Comparison of ENCODE assay signal across 1 cellular context in the genomic region with DNA sequence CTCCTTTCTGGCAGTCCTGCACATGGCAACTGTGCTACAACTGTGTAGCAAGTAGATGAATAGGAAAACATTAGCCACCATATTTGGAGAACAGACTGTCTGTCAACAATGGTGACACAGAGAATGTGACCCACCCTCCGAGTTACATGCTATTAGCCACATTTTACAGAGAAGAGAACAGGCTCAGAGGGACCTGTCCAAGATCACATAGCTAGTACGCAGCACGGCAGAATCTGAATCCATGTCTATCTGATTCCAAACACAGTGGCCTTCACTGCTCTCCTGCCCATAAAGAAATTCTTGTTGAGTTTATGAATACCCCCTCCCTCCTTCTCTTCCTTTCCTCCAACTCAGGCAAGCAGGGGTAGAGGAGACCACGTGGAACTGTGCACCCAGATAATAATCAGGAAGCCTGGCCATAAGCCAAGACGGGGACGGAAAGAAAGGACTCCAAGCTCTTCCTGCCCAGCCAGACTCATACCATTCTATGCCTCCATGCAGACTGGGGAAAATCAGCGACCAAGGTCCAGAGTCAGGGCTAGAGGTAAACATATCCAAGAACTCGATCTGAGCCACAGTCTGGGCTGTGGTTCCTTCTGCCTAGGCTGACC.
TF ChIP-seq lines count a peak whose summit lies in the region.

No MANE protein-coding gene starts in this region.

TF ChIP-seq in HepG2, 621 proteins besides CTCF, POLR2A, EP300 and RAD21 (continued from another document and continues in another):
- TF ChIP-seq, protein P1, sequence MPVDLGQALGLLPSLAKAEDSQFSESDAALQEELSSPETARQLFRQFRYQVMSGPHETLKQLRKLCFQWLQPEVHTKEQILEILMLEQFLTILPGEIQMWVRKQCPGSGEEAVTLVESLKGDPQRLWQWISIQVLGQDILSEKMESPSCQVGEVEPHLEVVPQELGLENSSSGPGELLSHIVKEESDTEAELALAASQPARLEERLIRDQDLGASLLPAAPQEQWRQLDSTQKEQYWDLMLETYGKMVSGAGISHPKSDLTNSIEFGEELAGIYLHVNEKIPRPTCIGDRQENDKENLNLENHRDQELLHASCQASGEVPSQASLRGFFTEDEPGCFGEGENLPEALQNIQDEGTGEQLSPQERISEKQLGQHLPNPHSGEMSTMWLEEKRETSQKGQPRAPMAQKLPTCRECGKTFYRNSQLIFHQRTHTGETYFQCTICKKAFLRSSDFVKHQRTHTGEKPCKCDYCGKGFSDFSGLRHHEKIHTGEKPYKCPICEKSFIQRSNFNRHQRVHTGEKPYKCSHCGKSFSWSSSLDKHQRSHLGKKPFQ (CRISPR knock-in tag; IDR thresholded peaks at IDR 0.05; ENCODE audit: insufficient replicate concordance), result peak; percentile 64
- TF ChIP-seq, protein P2, sequence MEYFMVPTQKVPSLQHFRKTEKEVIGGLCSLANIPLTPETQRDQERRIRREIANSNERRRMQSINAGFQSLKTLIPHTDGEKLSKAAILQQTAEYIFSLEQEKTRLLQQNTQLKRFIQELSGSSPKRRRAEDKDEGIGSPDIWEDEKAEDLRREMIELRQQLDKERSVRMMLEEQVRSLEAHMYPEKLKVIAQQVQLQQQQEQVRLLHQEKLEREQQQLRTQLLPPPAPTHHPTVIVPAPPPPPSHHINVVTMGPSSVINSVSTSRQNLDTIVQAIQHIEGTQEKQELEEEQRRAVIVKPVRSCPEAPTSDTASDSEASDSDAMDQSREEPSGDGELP (IDR thresholded peaks at IDR 0.05; ENCODE audit: borderline replicate concordance, low read depth), result no peak
- TF ChIP-seq, protein P3, sequence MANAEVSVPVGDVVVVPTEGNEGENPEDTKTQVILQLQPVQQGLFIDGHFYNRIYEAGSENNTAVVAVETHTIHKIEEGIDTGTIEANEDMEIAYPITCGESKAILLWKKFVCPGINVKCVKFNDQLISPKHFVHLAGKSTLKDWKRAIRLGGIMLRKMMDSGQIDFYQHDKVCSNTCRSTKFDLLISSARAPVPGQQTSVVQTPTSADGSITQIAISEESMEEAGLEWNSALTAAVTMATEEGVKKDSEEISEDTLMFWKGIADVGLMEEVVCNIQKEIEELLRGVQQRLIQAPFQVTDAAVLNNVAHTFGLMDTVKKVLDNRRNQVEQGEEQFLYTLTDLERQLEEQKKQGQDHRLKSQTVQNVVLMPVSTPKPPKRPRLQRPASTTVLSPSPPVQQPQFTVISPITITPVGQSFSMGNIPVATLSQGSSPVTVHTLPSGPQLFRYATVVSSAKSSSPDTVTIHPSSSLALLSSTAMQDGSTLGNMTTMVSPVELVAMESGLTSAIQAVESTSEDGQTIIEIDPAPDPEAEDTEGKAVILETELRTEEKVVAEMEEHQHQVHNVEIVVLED (CRISPR knock-in tag; IDR thresholded peaks at IDR 0.05; ENCODE audit: borderline replicate concordance), result peak; percentile 35; the same call in 1 of the 2 replicates
- TF ChIP-seq SIX1 (CRISPR knock-in tag; IDR thresholded peaks at IDR 0.05; ENCODE audit: borderline replicate concordance) (no peak), HOXA7 (CRISPR knock-in tag; IDR thresholded peaks at IDR 0.05) (no peak), TCF7L2 (IDR thresholded peaks at IDR 0.05; ENCODE audit: low read depth, low read length) (no peak), ZNF674 (CRISPR knock-in tag; IDR thresholded peaks at IDR 0.05; ENCODE audit: low read depth) (no peak), REL (CRISPR knock-in tag; conservative IDR thresholded peaks at IDR 0.05) (no peak), NBN (conservative IDR thresholded peaks at IDR 0.05) (no peak), NR2F2 (IDR thresholded peaks at IDR 0.05; ENCODE audit: borderline replicate concordance, low read depth) (0 out of 2 replicates have a peak, but pooled peaks have one; percentile 30), ZNF547 (CRISPR knock-in tag; IDR thresholded peaks at IDR 0.05) (no peak), MTA1 (CRISPR knock-in tag; IDR thresholded peaks at IDR 0.05; ENCODE audit: borderline replicate concordance) (no peak), DNMT1 (CRISPR knock-in tag; IDR thresholded peaks at IDR 0.05) (no peak), GTF3A (CRISPR knock-in tag; conservative IDR thresholded peaks at IDR 0.05) (no peak), ZNF563 (CRISPR knock-in tag; IDR thresholded peaks at IDR 0.05) (0 out of 2 replicates have a peak, but pooled peaks have one; percentile 36), ZNF773 (CRISPR knock-in tag; IDR thresholded peaks at IDR 0.05; ENCODE audit: borderline replicate concordance) (no peak), ZNF34 (CRISPR knock-in tag; IDR thresholded peaks at IDR 0.05; ENCODE audit: borderline replicate concordance) (no peak), ZNF207 (IDR thresholded peaks at IDR 0.05; ENCODE audit: borderline replicate concordance) (no peak), ZMYM4 (CRISPR knock-in tag; IDR thresholded peaks at IDR 0.05) (peak; percentile 57; the same call in 1 of the 2 replicates), RXRB (CRISPR knock-in tag; IDR thresholded peaks at IDR 0.05; ENCODE audit: borderline replicate concordance) (no peak; the same call in none of the 2 replicates), ZNF75D (CRISPR knock-in tag; IDR thresholded peaks at IDR 0.05; ENCODE audit: borderline replicate concordance) (no peak), SP140L (CRISPR knock-in tag; IDR thresholded peaks at IDR 0.05; ENCODE audit: borderline replicate concordance) (no peak), NCOA1 (CRISPR knock-in tag; IDR thresholded peaks at IDR 0.05) (no peak), ARID2 (CRISPR knock-in tag; IDR thresholded peaks at IDR 0.05; ENCODE audit: borderline replicate concordance) (no peak), ZSCAN25 (CRISPR knock-in tag; IDR thresholded peaks at IDR 0.05) (no peak), SP4 (CRISPR knock-in tag; IDR thresholded peaks at IDR 0.05) (no peak)
- TF ChIP-seq, protein P4, sequence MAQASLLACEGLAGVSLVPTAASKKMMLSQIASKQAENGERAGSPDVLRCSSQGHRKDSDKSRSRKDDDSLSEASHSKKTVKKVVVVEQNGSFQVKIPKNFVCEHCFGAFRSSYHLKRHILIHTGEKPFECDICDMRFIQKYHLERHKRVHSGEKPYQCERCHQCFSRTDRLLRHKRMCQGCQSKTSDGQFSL (CRISPR knock-in tag; IDR thresholded peaks at IDR 0.05), result no peak
- TF ChIP-seq, protein P5, sequence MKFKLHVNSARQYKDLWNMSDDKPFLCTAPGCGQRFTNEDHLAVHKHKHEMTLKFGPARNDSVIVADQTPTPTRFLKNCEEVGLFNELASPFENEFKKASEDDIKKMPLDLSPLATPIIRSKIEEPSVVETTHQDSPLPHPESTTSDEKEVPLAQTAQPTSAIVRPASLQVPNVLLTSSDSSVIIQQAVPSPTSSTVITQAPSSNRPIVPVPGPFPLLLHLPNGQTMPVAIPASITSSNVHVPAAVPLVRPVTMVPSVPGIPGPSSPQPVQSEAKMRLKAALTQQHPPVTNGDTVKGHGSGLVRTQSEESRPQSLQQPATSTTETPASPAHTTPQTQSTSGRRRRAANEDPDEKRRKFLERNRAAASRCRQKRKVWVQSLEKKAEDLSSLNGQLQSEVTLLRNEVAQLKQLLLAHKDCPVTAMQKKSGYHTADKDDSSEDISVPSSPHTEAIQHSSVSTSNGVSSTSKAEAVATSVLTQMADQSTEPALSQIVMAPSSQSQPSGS (CRISPR knock-in tag; IDR thresholded peaks at IDR 0.05), result no peak
- TF ChIP-seq, protein P6, sequence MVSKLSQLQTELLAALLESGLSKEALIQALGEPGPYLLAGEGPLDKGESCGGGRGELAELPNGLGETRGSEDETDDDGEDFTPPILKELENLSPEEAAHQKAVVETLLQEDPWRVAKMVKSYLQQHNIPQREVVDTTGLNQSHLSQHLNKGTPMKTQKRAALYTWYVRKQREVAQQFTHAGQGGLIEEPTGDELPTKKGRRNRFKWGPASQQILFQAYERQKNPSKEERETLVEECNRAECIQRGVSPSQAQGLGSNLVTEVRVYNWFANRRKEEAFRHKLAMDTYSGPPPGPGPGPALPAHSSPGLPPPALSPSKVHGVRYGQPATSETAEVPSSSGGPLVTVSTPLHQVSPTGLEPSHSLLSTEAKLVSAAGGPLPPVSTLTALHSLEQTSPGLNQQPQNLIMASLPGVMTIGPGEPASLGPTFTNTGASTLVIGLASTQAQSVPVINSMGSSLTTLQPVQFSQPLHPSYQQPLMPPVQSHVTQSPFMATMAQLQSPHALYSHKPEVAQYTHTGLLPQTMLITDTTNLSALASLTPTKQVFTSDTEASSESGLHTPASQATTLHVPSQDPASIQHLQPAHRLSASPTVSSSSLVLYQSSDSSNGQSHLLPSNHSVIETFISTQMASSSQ (IDR thresholded peaks at IDR 0.05; ENCODE audit: low read depth), result no peak
- TF ChIP-seq, protein P6 (CRISPR knock-in tag; IDR thresholded peaks at IDR 0.05; ENCODE audit: borderline replicate concordance), result no peak; the same call in 1 of the 2 replicates
- TF ChIP-seq, protein P7, sequence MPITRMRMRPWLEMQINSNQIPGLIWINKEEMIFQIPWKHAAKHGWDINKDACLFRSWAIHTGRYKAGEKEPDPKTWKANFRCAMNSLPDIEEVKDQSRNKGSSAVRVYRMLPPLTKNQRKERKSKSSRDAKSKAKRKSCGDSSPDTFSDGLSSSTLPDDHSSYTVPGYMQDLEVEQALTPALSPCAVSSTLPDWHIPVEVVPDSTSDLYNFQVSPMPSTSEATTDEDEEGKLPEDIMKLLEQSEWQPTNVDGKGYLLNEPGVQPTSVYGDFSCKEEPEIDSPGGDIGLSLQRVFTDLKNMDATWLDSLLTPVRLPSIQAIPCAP (CRISPR knock-in tag; IDR thresholded peaks at IDR 0.05; ENCODE audit: low read depth), result no peak
- TF ChIP-seq, protein P8, sequence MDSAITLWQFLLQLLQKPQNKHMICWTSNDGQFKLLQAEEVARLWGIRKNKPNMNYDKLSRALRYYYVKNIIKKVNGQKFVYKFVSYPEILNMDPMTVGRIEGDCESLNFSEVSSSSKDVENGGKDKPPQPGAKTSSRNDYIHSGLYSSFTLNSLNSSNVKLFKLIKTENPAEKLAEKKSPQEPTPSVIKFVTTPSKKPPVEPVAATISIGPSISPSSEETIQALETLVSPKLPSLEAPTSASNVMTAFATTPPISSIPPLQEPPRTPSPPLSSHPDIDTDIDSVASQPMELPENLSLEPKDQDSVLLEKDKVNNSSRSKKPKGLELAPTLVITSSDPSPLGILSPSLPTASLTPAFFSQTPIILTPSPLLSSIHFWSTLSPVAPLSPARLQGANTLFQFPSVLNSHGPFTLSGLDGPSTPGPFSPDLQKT (CRISPR knock-in tag; IDR thresholded peaks at IDR 0.05; ENCODE audit: borderline replicate concordance), result no peak
- TF ChIP-seq, protein P9, sequence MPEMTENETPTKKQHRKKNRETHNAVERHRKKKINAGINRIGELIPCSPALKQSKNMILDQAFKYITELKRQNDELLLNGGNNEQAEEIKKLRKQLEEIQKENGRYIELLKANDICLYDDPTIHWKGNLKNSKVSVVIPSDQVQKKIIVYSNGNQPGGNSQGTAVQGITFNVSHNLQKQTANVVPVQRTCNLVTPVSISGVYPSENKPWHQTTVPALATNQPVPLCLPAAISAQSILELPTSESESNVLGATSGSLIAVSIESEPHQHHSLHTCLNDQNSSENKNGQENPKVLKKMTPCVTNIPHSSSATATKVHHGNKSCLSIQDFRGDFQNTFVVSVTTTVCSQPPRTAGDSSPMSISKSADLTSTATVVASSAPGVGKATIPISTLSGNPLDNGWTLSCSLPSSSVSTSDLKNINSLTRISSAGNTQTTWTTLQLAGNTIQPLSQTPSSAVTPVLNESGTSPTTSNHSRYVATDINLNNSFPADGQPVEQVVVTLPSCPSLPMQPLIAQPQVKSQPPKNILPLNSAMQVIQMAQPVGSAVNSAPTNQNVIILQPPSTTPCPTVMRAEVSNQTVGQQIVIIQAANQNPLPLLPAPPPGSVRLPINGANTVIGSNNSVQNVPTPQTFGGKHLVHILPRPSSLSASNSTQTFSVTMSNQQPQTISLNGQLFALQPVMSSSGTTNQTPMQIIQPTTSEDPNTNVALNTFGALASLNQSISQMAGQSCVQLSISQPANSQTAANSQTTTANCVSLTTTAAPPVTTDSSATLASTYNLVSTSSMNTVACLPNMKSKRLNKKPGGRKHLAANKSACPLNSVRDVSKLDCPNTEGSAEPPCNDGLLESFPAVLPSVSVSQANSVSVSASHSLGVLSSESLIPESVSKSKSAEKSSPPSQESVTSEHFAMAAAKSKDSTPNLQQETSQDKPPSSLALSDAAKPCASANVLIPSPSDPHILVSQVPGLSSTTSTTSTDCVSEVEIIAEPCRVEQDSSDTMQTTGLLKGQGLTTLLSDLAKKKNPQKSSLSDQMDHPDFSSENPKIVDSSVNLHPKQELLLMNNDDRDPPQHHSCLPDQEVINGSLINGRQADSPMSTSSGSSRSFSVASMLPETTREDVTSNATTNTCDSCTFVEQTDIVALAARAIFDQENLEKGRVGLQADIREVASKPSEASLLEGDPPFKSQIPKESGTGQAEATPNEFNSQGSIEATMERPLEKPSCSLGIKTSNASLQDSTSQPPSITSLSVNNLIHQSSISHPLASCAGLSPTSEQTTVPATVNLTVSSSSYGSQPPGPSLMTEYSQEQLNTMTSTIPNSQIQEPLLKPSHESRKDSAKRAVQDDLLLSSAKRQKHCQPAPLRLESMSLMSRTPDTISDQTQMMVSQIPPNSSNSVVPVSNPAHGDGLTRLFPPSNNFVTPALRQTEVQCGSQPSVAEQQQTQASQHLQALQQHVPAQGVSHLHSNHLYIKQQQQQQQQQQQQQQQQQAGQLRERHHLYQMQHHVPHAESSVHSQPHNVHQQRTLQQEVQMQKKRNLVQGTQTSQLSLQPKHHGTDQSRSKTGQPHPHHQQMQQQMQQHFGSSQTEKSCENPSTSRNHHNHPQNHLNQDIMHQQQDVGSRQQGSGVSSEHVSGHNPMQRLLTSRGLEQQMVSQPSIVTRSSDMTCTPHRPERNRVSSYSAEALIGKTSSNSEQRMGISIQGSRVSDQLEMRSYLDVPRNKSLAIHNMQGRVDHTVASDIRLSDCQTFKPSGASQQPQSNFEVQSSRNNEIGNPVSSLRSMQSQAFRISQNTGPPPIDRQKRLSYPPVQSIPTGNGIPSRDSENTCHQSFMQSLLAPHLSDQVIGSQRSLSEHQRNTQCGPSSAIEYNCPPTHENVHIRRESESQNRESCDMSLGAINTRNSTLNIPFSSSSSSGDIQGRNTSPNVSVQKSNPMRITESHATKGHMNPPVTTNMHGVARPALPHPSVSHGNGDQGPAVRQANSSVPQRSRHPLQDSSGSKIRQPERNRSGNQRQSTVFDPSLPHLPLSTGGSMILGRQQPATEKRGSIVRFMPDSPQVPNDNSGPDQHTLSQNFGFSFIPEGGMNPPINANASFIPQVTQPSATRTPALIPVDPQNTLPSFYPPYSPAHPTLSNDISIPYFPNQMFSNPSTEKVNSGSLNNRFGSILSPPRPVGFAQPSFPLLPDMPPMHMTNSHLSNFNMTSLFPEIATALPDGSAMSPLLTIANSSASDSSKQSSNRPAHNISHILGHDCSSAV (CRISPR knock-in tag; IDR thresholded peaks at IDR 0.05; ENCODE audit: borderline replicate concordance), result no peak
- TF ChIP-seq, protein P10, sequence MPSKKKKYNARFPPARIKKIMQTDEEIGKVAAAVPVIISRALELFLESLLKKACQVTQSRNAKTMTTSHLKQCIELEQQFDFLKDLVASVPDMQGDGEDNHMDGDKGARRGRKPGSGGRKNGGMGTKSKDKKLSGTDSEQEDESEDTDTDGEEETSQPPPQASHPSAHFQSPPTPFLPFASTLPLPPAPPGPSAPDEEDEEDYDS (CRISPR knock-in tag; IDR thresholded peaks at IDR 0.05), result no peak
